8 cellular contexts compared by ENCODE assay signal in genomic region chr22:46576556-46577351, GRCh38. TPM values are rescaled to one million over a fixed set of nuclear protein-coding genes. Genes with fewer than 3 reads are reported as not detected.
DNase-seq lines count a peak whose midpoint lies in the region; ATAC-seq and TF ChIP-seq lines count a peak whose summit lies in the region.

No MANE protein-coding gene starts in this region.

- H3K27ac ChIP-seq in KOPT-K1 (ENCODE audit: low read depth, low read length, poor library complexity, severe bottlenecking) (peak overlapping the region; percentile 81), lung (ENCODE audit: low read depth in 1 of 2, low read length in 1 of 2) (peak overlapping the region; percentile 71 to 91)

- ATAC-seq in lung (ENCODE audit: insufficient read depth, low FRiP score) (no peak), GM18519 (IDR thresholded peaks at IDR 0.05; ENCODE audit: low FRiP score, unreplicated experiment) (no peak)

- DNase-seq in NCI-H2081 (lab: John Stamatoyannopoulos, UW) = peak; percentile 32 to 37
- DNase-seq in NCI-H2081 treated with DMSO at 0.1 percent for 48 hours (lab: John Stamatoyannopoulos, UW) = no peak
- peak; percentile 62 to 67 for DNase-seq in activated CD4-positive, alpha-beta T cell treated with anti-CD3 and anti-CD28 coated beads for 4 hours
- peak; percentile 19 for DNase-seq in dedifferentiated amniotic fluid mesenchymal stem cell (ENCODE audit: extremely low spot score)
- DNase-seq in lung (ENCODE audit: low spot score) = no peak
- peak; percentile 52 for DNase-seq in stimulated activated CD8-positive, alpha-beta memory T cell treated with anti-CD3 and anti-CD28 coated beads, Interleukin-4, amount 100 ng/mL, for 24 hours (ENCODE audit: low read depth)

- H3K27me3 ChIP-seq in lung (ENCODE audit: control insufficient read depth, insufficient read depth) = no peaks in the 10 kb centered on the region

- no peak for TF ChIP-seq CTCF in lung (IDR thresholded peaks at IDR 0.05; ENCODE audit: control extremely low read depth, extremely low read depth)

- no peaks in the 10 kb centered on the region for H3K36me3 ChIP-seq in KOPT-K1 (ENCODE audit: insufficient read depth, low read length)
- no peaks in the 10 kb centered on the region for H3K36me3 ChIP-seq in lung (ENCODE audit: control insufficient read depth in 2 of 2, insufficient read depth in 2 of 2, low read length in 2 of 2)

- H3K4me1 ChIP-seq in lung (ENCODE audit: control insufficient read depth in 2 of 2, insufficient read depth in 2 of 2, low read length in 2 of 2) = peaks cover 13 to 37% of the 10 kb centered on the region in 2 donors

- 1 to 6% methylated on average over 47 to 141 of the region's 141 CpGs for WGBS in lung, 2 donors

- peaks cover 10% of the 10 kb centered on the region for H3K9me3 ChIP-seq in KOPT-K1 (ENCODE audit: insufficient read depth, low read length, poor library complexity, severe bottlenecking)
- peaks cover 0 to 2% of the 10 kb centered on the region in 2 donors for H3K9me3 ChIP-seq in lung (ENCODE audit: control insufficient read depth in 2 of 2, insufficient read depth in 1 of 2, low read length in 1 of 2)

- H3K4me3 ChIP-seq in lung = peak overlapping the region; percentile 60

RNA-seq across cellular contexts. Expression of gene CELSR1, which starts 39.3 kb away (rescaled TPM):
- total RNA-seq in lung = 10 to 100 TPM; 36.1 to 65.9 TPM
- polyA plus RNA-seq in lung = 10 to 100 TPM; 14.0 to 29.3 TPM

RNA-seq across cellular contexts. Expression of gene GRAMD4, which starts 43.4 kb away (rescaled TPM):
- total RNA-seq in lung = 10 to 100 TPM; 18.0 to 67.7 TPM
- polyA plus RNA-seq in lung = 10 to 100 TPM; 16.3 to 24.4 TPM

Comparison
In these comparisons a context has a peak if more than half of its experiments do, and no peak if none do; other contexts are left out.
1. DNase-seq: peak in NCI-H2081 (2 of 2), activated CD4-positive, alpha-beta T cell treated with anti-CD3 and anti-CD28 coated beads for 4 hours (2 of 2), dedifferentiated amniotic fluid mesenchymal stem cell (single experiment) and stimulated activated CD8-positive, alpha-beta memory T cell treated with anti-CD3 and anti-CD28 coated beads, Interleukin-4, amount 100 ng/mL, for 24 hours (single experiment); none in NCI-H2081 treated with DMSO at 0.1 percent for 48 hours (single experiment) and lung (single experiment).